28 cellular contexts compared by ENCODE assay signal in genomic region chr1:23405946-23406345, GRCh38. TPM values are rescaled to one million over a fixed set of nuclear protein-coding genes. Genes with fewer than 3 reads are reported as not detected.
"Had no signal": no experiment of that assay in that cellular context is flagged by ENCODE, and none has a peak within 500 bp of the region (broad histone marks: within the 10 kb centered on the region; RNA-seq: fewer than 3 reads in every experiment).

No MANE protein-coding gene starts in this region.

- H3K36me3 Mint-ChIP-seq: immature natural killer cell; mesothelial cell of epicardium; natural killer cell treated with Interleukin-12 subunit alpha and Interleukin-12 subunit beta and Interleukin-15 and Interleukin-18, amount 100 ng/mL, for 72 hours; stimulated activated naive B cell treated with anti-CD40 and anti-IgM and Interleukin-4, amounts not matched to agents 10 μg/mL and 1 μg/mL and 100 μg/mL, for 72 hours had no signal

- DNase-seq: heart left ventricle; hypothalamus; immature natural killer cell; kidney; left colon; left lung; mesendoderm; naive thymus-derived CD4-positive, alpha-beta T cell; right lobe of liver; stimulated activated CD4-positive, alpha-beta T cell treated with anti-CD3 and anti-CD28 coated beads, Interleukin-12 subunit alpha, Interleukin-12 subunit beta, amount 100 ng/mL, for 4 hours; stimulated activated CD4-positive, alpha-beta T cell treated with anti-CD3 and anti-CD28 coated beads, Interleukin-15, amount 100 ng/mL, for 24 hours; stimulated activated CD4-positive, alpha-beta T cell treated with anti-CD3 and anti-CD28 coated beads, Interleukin-2, amount 100 ng/mL, for 24 hours; stimulated activated CD4-positive, alpha-beta T cell treated with anti-CD3 and anti-CD28 coated beads, Interleukin-4, amount 100 ng/mL, for 1 hour; stimulated activated naive B cell treated with anti-CD40 and anti-IgM and Interleukin-4, amounts not matched to agents 10 μg/mL and 1 μg/mL and 100 μg/mL, for 72 hours; stimulated activated naive CD8-positive, alpha-beta T cell treated with anti-CD3 and anti-CD28 coated beads, Interleukin-15, Interleukin-2, amounts not matched to agents 100 U/mL and 50 U/mL, for 24 hours; tibial artery; trophoblast cell; upper lobe of right lung had no signal

- H3K4me3 ChIP-seq: heart left ventricle, left lung, lung, ovary, right atrium auricular region, right lobe of liver, suprapubic skin, thoracic aorta, tibial artery, upper lobe of right lung had no signal

- H3K27me3 ChIP-seq: heart left ventricle, left lung, ovary, right atrium auricular region, right lobe of liver, suprapubic skin, tibial artery, upper lobe of right lung had no signal

- FAIRE-seq: islet of Langerhans, kidney, urothelium cell line had no signal

- H3K9me3 ChIP-seq: heart left ventricle, left lung, ovary, right atrium auricular region, right lobe of liver, suprapubic skin, thoracic aorta, tibial artery, upper lobe of right lung had no signal

- H3K4me3 Mint-ChIP-seq: immature natural killer cell; mesothelial cell of epicardium; naive thymus-derived CD4-positive, alpha-beta T cell; natural killer cell treated with Interleukin-12 subunit alpha and Interleukin-12 subunit beta and Interleukin-15 and Interleukin-18, amount 100 ng/mL, for 72 hours; stimulated activated naive B cell treated with anti-CD40 and anti-IgM and Interleukin-4, amounts not matched to agents 10 μg/mL and 1 μg/mL and 100 μg/mL, for 72 hours had no signal

- H3K36me3 ChIP-seq: left lung, ovary had no signal

- ATAC-seq: heart left ventricle; left colon; left lung; naive thymus-derived CD4-positive, alpha-beta T cell; natural killer cell treated with Interleukin-12 subunit alpha and Interleukin-12 subunit beta and Interleukin-15 and Interleukin-18, amount 100 ng/mL, for 72 hours; right lobe of liver; stimulated activated naive B cell treated with anti-CD40 and anti-IgM and Interleukin-4, amounts not matched to agents 10 μg/mL and 1 μg/mL and 100 μg/mL, for 72 hours; stimulated activated naive CD8-positive, alpha-beta T cell treated with anti-CD3 and anti-CD28 coated beads, Interleukin-15, Interleukin-2, amounts not matched to agents 100 U/mL and 50 U/mL, for 24 hours; upper lobe of right lung had no signal

- H3K9me3 Mint-ChIP-seq: immature natural killer cell; mesothelial cell of epicardium; naive thymus-derived CD4-positive, alpha-beta T cell; natural killer cell treated with Interleukin-12 subunit alpha and Interleukin-12 subunit beta and Interleukin-15 and Interleukin-18, amount 100 ng/mL, for 72 hours; stimulated activated naive B cell treated with anti-CD40 and anti-IgM and Interleukin-4, amounts not matched to agents 10 μg/mL and 1 μg/mL and 100 μg/mL, for 72 hours had no signal

- H3K27ac ChIP-seq: left lung, right lobe of liver, suprapubic skin, thoracic aorta, tibial artery, upper lobe of right lung had no signal

- H3K27me3 Mint-ChIP-seq: naive thymus-derived CD4-positive, alpha-beta T cell; natural killer cell treated with Interleukin-12 subunit alpha and Interleukin-12 subunit beta and Interleukin-15 and Interleukin-18, amount 100 ng/mL, for 72 hours; stimulated activated naive B cell treated with anti-CD40 and anti-IgM and Interleukin-4, amounts not matched to agents 10 μg/mL and 1 μg/mL and 100 μg/mL, for 72 hours had no signal

- H3K27ac Mint-ChIP-seq: immature natural killer cell; mesothelial cell of epicardium; naive thymus-derived CD4-positive, alpha-beta T cell; natural killer cell treated with Interleukin-12 subunit alpha and Interleukin-12 subunit beta and Interleukin-15 and Interleukin-18, amount 100 ng/mL, for 72 hours; stimulated activated naive B cell treated with anti-CD40 and anti-IgM and Interleukin-4, amounts not matched to agents 10 μg/mL and 1 μg/mL and 100 μg/mL, for 72 hours had no signal

RNA-seq across cellular contexts. Expression of gene TCEA3, which starts 18.6 kb away (rescaled TPM):
- polyA plus RNA-seq: neural cell had no signal
